Comparison of ENCODE assay signal across 9 cellular contexts in genomic region chr5:123037104-123037418, GRCh38. TPM values are rescaled to one million over a fixed set of nuclear protein-coding genes. Genes with fewer than 3 reads are reported as not detected.
DNase-seq lines count a peak whose midpoint lies in the region; ATAC-seq and TF ChIP-seq lines count a peak whose summit lies in the region.
"Had no signal": no experiment of that assay in that cellular context is flagged by ENCODE, and none has a peak within 500 bp of the region (broad histone marks: within the 10 kb centered on the region; RNA-seq: fewer than 3 reads in every experiment).

No MANE protein-coding gene starts in this region.

- TF ChIP-seq CTCF in 22Rv1 (IDR thresholded peaks at IDR 0.05), result no peak
- TF ChIP-seq CTCF in coronary artery (IDR thresholded peaks at IDR 0.05), result no peak

- peak overlapping the region; percentile 87 for H3K27ac ChIP-seq in 22Rv1
- peak overlapping the region; percentile 95 to 97 for H3K27ac ChIP-seq in coronary artery

- H3K36me3 Mint-ChIP-seq in activated T-helper 1 cell treated with anti-CD3 and anti-CD28 coated beads, Interleukin-12 subunit alpha, Interleukin-12 subunit beta, Interleukin-2, Interleukin-4 antibody, amounts not matched to agents 30 ng/mL and 10 ng/mL and 1 ng/mL, durations not matched to agents 14 hours and 24 hours and 36 hours (ENCODE audit: low read depth), result no peaks in the 10 kb centered on the region

- H3K4me1 Mint-ChIP-seq in activated T-helper 1 cell treated with anti-CD3 and anti-CD28 coated beads, Interleukin-12 subunit alpha, Interleukin-12 subunit beta, Interleukin-2, Interleukin-4 antibody, amounts not matched to agents 30 ng/mL and 10 ng/mL and 1 ng/mL, durations not matched to agents 14 hours and 24 hours and 36 hours (ENCODE audit: low read depth), result peaks cover 5% of the 10 kb centered on the region

- no peak overlapping the region for H3K4me3 Mint-ChIP-seq in activated T-helper 1 cell treated with anti-CD3 and anti-CD28 coated beads, Interleukin-12 subunit alpha, Interleukin-12 subunit beta, Interleukin-2, Interleukin-4 antibody, amounts not matched to agents 30 ng/mL and 10 ng/mL and 1 ng/mL, durations not matched to agents 14 hours and 24 hours and 36 hours

- ATAC-seq in HG03280 (IDR thresholded peaks at IDR 0.05; ENCODE audit: unreplicated experiment) (peak; percentile 7), GM19455 (IDR thresholded peaks at IDR 0.05; ENCODE audit: unreplicated experiment) (no peak)

- intact Hi-C loops in activated T-helper 1 cell treated with anti-CD3 and anti-CD28 coated beads, Interleukin-12 subunit alpha, Interleukin-12 subunit beta, Interleukin-2, Interleukin-4 antibody, amounts not matched to agents 30 ng/mL and 10 ng/mL and 1 ng/mL, durations not matched to agents 14 hours and 24 hours and 36 hours (cut with micrococcal nuclease), result loop anchor here (2.0 kb wide), 1 partner anchor 50 kb away; no protein-coding TSS in a partner anchor

- DNase-seq in coronary artery (ENCODE audit: low spot score) (no peak), midbrain (lab: John Stamatoyannopoulos, UW) (peak; percentile 31), HK-2 (ENCODE audit: unreplicated experiment) (no peak), inferior parietal cortex (ENCODE audit: extremely low spot score) (no peak)
- no peak for DNase-seq in activated T-helper 1 cell treated with anti-CD3 and anti-CD28 coated beads, Interleukin-12 subunit alpha, Interleukin-12 subunit beta, Interleukin-2, Interleukin-4 antibody, amounts not matched to agents 30 ng/mL and 10 ng/mL and 1 ng/mL, durations not matched to agents 14 hours and 24 hours and 36 hours (ENCODE audit: low spot score)
- DNase-seq: Karpas-422 had no signal

- peak overlapping the region; percentile 91 for H3K4me3 ChIP-seq in coronary artery

- H3K9me3 Mint-ChIP-seq in activated T-helper 1 cell treated with anti-CD3 and anti-CD28 coated beads, Interleukin-12 subunit alpha, Interleukin-12 subunit beta, Interleukin-2, Interleukin-4 antibody, amounts not matched to agents 30 ng/mL and 10 ng/mL and 1 ng/mL, durations not matched to agents 14 hours and 24 hours and 36 hours, result no peaks in the 10 kb centered on the region

- H3K27me3 Mint-ChIP-seq in activated T-helper 1 cell treated with anti-CD3 and anti-CD28 coated beads, Interleukin-12 subunit alpha, Interleukin-12 subunit beta, Interleukin-2, Interleukin-4 antibody, amounts not matched to agents 30 ng/mL and 10 ng/mL and 1 ng/mL, durations not matched to agents 14 hours and 24 hours and 36 hours (ENCODE audit: insufficient read depth), result peaks cover 39% of the 10 kb centered on the region

- H3K27ac Mint-ChIP-seq in activated T-helper 1 cell treated with anti-CD3 and anti-CD28 coated beads, Interleukin-12 subunit alpha, Interleukin-12 subunit beta, Interleukin-2, Interleukin-4 antibody, amounts not matched to agents 30 ng/mL and 10 ng/mL and 1 ng/mL, durations not matched to agents 14 hours and 24 hours and 36 hours, result no peak overlapping the region

RNA-seq across cellular contexts. Expression of gene PPIC, which starts 0.5 kb away (rescaled TPM):
- total RNA-seq in activated T-helper 1 cell treated with anti-CD3 and anti-CD28 coated beads, Interleukin-12 subunit alpha, Interleukin-12 subunit beta, Interleukin-2, Interleukin-4 antibody, amounts not matched to agents 30 ng/mL and 10 ng/mL and 1 ng/mL, durations not matched to agents 14 hours and 24 hours and 36 hours, result not detected in 2 replicates

RNA-seq across cellular contexts. Expression of gene PRDM6, which starts 52.0 kb away (rescaled TPM):
- not detected in 2 replicates for total RNA-seq in activated T-helper 1 cell treated with anti-CD3 and anti-CD28 coated beads, Interleukin-12 subunit alpha, Interleukin-12 subunit beta, Interleukin-2, Interleukin-4 antibody, amounts not matched to agents 30 ng/mL and 10 ng/mL and 1 ng/mL, durations not matched to agents 14 hours and 24 hours and 36 hours
